In genomic region chr4:80073362-80074008, GRCh38 we compare ENCODE assay signal across 8 cellular contexts.
A peak's percentile ranks its signal among the peaks of the same experiment; 100 is the strongest.
DNase-seq lines count a peak whose midpoint lies in the region; ATAC-seq and TF ChIP-seq lines count a peak whose summit lies in the region.

No MANE protein-coding gene starts in this region.

- no peak for TF ChIP-seq CTCF in AG04449 (IDR thresholded peaks at IDR 0.05; ENCODE audit: insufficient read depth, low read length, missing control alignments)
- TF ChIP-seq CTCF in fibroblast of pulmonary artery (IDR thresholded peaks at IDR 0.05; ENCODE audit: low read length, missing control alignments): no peak
- no peak for TF ChIP-seq CTCF in retinal pigment epithelial cell (conservative IDR thresholded peaks at IDR 0.05; ENCODE audit: low read depth, low read length)

- POLR2A ChIA-PET in AG04449 (lab: Yijun Ruan, JAX): interaction anchor here (0.6 to 1.9 kb wide), 5 partner anchors 11 to 193 kb away, joined by 3 to 9 read pairs (median 3); partner anchors contain the start of gene FGF5
- POLR2A ChIA-PET in HEK293T (lab: Yijun Ruan, JAX): interaction anchor here (1.6 to 2.8 kb wide), 3 partner anchors 16 to 109 kb away, joined by 3 to 6 read pairs (median 4); no protein-coding TSS in a partner anchor

- H3K4me3 ChIP-seq in AG04449 (ENCODE audit: low read depth, low read length) (peak overlapping the region; percentile 82), fibroblast of pulmonary artery (replicated peaks; ENCODE audit: low read depth, low read length) (peak overlapping the region; percentile 90), retinal pigment epithelial cell (ENCODE audit: low read length) (peak overlapping the region; percentile 82)

- CTCF ChIA-PET in AG04449 (lab: Yijun Ruan, JAX) (interaction anchor here (0.7 to 3.4 kb wide), 4 partner anchors 13 to 111 kb away, joined by 4 to 19 read pairs (median 4); no protein-coding TSS in a partner anchor), HEK293T (lab: Yijun Ruan, JAX) (no interaction called here)

- peak; percentile 5 for TF ChIP-seq POLR2A in GM19193 (IDR thresholded peaks at IDR 0.05; ENCODE audit: extremely low read depth, insufficient read depth, insufficient read length)

- peak; percentile 60 for ATAC-seq in HG03175 (IDR thresholded peaks at IDR 0.05; ENCODE audit: unreplicated experiment)

- DNase-seq in AG04449 (ENCODE audit: low read depth, low spot score) (no peak), T-helper 9 cell (peak; percentile 5), fibroblast of pulmonary artery (ENCODE audit: low read depth) (no peak), retinal pigment epithelial cell (ENCODE audit: low read depth) (no peak), DMS153 treated with DMSO at 0.1 percent for 48 hours (lab: John Stamatoyannopoulos, UW; ENCODE audit: unreplicated experiment) (no peak), HEK293T (ENCODE audit: extremely low spot score) (no peak)

TF ChIP-seq in HEK293T, 16 proteins besides CTCF, POLR2A, EP300 and RAD21:
- TF ChIP-seq NFRKB (IDR thresholded peaks at IDR 0.05) (no peak), L3MBTL2 (conservative IDR thresholded peaks at IDR 0.05) (no peak), FOXK2 (IDR thresholded peaks at IDR 0.05) (no peak), BHLHE40 (IDR thresholded peaks at IDR 0.05; ENCODE audit: borderline replicate concordance) (no peak), TARDBP (IDR thresholded peaks at IDR 0.05) (no peak), CTBP1 (IDR thresholded peaks at IDR 0.05; ENCODE audit: borderline replicate concordance) (no peak), LEF1 (IDR thresholded peaks at IDR 0.05; ENCODE audit: borderline replicate concordance) (no peak), ELF4 (IDR thresholded peaks at IDR 0.05) (no peak), SUZ12 (IDR thresholded peaks at IDR 0.05) (no peak), ZNF384 (IDR thresholded peaks at IDR 0.05) (no peak), FOXM1 (IDR thresholded peaks at IDR 0.05; ENCODE audit: borderline replicate concordance) (no peak), FOXA1 (IDR thresholded peaks at IDR 0.05) (no peak), HDGF (IDR thresholded peaks at IDR 0.05; ENCODE audit: borderline replicate concordance) (no peak), SP1 (IDR thresholded peaks at IDR 0.05) (no peak), ARNT (IDR thresholded peaks at IDR 0.05) (no peak), PKNOX1 (IDR thresholded peaks at IDR 0.05) (no peak)
